Comparison of ENCODE assay signal across 1 cellular context in the genomic region with DNA sequence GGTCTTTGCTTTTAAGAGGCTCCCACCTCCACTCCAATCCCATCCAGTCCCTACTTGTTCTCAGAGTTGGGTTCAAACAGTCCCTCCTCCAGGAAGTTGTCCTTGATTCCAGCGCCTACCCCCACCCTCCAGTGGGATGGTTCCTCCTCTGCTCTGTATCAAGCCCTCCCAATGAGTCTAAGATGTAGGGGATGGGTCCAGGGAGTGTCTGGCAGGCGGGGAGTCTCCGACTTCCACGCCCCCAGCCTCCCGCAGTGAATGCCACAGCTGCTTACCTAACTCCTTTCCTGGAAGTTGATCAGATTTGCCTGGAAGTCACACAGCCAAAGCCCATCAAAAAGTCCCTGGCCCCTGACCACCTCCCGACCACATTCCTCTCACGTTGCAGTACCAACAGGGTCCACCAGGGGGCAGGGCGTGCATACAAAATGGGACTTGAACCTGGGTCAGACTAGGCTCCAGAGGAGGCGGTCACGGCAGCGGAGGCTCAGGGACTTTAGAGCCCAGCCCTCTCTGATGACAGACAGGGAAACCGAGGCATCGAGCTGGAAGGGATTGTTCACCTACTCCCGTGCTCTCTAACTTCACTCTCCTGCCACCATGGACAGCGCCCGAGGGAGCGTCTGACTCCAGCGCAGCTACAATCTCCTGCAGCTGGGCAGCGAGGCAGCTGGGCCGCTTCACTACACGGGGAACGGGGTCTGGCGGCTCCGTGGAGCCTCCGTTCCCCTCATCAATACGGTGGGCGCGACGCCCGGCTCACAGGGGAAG.
TF ChIP-seq lines count a peak whose summit lies in the region.

No MANE protein-coding gene starts in this region.

TF ChIP-seq in HepG2, 621 proteins besides CTCF, POLR2A, EP300 and RAD21 (continued from another document and continues in another):
- TF ChIP-seq, protein P1, sequence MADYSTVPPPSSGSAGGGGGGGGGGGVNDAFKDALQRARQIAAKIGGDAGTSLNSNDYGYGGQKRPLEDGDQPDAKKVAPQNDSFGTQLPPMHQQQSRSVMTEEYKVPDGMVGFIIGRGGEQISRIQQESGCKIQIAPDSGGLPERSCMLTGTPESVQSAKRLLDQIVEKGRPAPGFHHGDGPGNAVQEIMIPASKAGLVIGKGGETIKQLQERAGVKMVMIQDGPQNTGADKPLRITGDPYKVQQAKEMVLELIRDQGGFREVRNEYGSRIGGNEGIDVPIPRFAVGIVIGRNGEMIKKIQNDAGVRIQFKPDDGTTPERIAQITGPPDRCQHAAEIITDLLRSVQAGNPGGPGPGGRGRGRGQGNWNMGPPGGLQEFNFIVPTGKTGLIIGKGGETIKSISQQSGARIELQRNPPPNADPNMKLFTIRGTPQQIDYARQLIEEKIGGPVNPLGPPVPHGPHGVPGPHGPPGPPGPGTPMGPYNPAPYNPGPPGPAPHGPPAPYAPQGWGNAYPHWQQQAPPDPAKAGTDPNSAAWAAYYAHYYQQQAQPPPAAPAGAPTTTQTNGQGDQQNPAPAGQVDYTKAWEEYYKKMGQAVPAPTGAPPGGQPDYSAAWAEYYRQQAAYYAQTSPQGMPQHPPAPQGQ (CRISPR knock-in tag; IDR thresholded peaks at IDR 0.05; ENCODE audit: borderline replicate concordance): no peak
- no peak for TF ChIP-seq ZSCAN30 (CRISPR knock-in tag; IDR thresholded peaks at IDR 0.05)
- no peak for TF ChIP-seq NFE2L1 (CRISPR knock-in tag; IDR thresholded peaks at IDR 0.05; ENCODE audit: borderline replicate concordance)
- 0 out of 2 replicates have a peak, but pooled peaks have one; percentile 49 for TF ChIP-seq ZNF329 (CRISPR knock-in tag; IDR thresholded peaks at IDR 0.05; ENCODE audit: low read depth)
- no peak for TF ChIP-seq CBX2 (IDR thresholded peaks at IDR 0.05; ENCODE audit: low read depth, low read length)
- no peak for TF ChIP-seq CBX2 (CRISPR knock-in tag; IDR thresholded peaks at IDR 0.05; ENCODE audit: low read depth)
- peak; percentile 16 for TF ChIP-seq HNRNPLL (IDR thresholded peaks at IDR 0.05; ENCODE audit: low read depth, low read length, poor library complexity, severe bottlenecking)
- TF ChIP-seq RFX3 (CRISPR knock-in tag; IDR thresholded peaks at IDR 0.05): no peak
- TF ChIP-seq KAT2B (IDR thresholded peaks at IDR 0.05; ENCODE audit: borderline replicate concordance, low read depth, low read length): no peak
- 0 out of 2 replicates have a peak, but pooled peaks have one; percentile 29 for TF ChIP-seq ZNF431 (CRISPR knock-in tag; IDR thresholded peaks at IDR 0.05; ENCODE audit: borderline replicate concordance, low read depth)
- TF ChIP-seq ZNF513 (CRISPR knock-in tag; conservative IDR thresholded peaks at IDR 0.05): no peak
- no peak for TF ChIP-seq REXO4 (CRISPR knock-in tag; IDR thresholded peaks at IDR 0.05; ENCODE audit: borderline replicate concordance)
- no peak for TF ChIP-seq GZF1 (CRISPR knock-in tag; IDR thresholded peaks at IDR 0.05)
- TF ChIP-seq, protein P2, sequence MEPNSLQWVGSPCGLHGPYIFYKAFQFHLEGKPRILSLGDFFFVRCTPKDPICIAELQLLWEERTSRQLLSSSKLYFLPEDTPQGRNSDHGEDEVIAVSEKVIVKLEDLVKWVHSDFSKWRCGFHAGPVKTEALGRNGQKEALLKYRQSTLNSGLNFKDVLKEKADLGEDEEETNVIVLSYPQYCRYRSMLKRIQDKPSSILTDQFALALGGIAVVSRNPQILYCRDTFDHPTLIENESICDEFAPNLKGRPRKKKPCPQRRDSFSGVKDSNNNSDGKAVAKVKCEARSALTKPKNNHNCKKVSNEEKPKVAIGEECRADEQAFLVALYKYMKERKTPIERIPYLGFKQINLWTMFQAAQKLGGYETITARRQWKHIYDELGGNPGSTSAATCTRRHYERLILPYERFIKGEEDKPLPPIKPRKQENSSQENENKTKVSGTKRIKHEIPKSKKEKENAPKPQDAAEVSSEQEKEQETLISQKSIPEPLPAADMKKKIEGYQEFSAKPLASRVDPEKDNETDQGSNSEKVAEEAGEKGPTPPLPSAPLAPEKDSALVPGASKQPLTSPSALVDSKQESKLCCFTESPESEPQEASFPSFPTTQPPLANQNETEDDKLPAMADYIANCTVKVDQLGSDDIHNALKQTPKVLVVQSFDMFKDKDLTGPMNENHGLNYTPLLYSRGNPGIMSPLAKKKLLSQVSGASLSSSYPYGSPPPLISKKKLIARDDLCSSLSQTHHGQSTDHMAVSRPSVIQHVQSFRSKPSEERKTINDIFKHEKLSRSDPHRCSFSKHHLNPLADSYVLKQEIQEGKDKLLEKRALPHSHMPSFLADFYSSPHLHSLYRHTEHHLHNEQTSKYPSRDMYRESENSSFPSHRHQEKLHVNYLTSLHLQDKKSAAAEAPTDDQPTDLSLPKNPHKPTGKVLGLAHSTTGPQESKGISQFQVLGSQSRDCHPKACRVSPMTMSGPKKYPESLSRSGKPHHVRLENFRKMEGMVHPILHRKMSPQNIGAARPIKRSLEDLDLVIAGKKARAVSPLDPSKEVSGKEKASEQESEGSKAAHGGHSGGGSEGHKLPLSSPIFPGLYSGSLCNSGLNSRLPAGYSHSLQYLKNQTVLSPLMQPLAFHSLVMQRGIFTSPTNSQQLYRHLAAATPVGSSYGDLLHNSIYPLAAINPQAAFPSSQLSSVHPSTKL (CRISPR knock-in tag; IDR thresholded peaks at IDR 0.05): peak; percentile 41
- TF ChIP-seq HMG20A (CRISPR knock-in tag; IDR thresholded peaks at IDR 0.05; ENCODE audit: borderline replicate concordance): no peak
- TF ChIP-seq, protein P3, sequence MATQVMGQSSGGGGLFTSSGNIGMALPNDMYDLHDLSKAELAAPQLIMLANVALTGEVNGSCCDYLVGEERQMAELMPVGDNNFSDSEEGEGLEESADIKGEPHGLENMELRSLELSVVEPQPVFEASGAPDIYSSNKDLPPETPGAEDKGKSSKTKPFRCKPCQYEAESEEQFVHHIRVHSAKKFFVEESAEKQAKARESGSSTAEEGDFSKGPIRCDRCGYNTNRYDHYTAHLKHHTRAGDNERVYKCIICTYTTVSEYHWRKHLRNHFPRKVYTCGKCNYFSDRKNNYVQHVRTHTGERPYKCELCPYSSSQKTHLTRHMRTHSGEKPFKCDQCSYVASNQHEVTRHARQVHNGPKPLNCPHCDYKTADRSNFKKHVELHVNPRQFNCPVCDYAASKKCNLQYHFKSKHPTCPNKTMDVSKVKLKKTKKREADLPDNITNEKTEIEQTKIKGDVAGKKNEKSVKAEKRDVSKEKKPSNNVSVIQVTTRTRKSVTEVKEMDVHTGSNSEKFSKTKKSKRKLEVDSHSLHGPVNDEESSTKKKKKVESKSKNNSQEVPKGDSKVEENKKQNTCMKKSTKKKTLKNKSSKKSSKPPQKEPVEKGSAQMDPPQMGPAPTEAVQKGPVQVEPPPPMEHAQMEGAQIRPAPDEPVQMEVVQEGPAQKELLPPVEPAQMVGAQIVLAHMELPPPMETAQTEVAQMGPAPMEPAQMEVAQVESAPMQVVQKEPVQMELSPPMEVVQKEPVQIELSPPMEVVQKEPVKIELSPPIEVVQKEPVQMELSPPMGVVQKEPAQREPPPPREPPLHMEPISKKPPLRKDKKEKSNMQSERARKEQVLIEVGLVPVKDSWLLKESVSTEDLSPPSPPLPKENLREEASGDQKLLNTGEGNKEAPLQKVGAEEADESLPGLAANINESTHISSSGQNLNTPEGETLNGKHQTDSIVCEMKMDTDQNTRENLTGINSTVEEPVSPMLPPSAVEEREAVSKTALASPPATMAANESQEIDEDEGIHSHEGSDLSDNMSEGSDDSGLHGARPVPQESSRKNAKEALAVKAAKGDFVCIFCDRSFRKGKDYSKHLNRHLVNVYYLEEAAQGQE (IDR thresholded peaks at IDR 0.05; ENCODE audit: borderline replicate concordance in 1 of 2, low read depth in 1 of 2, low read length in 2 of 2): peak; percentile 88 to 95
- TF ChIP-seq TCF12 (IDR thresholded peaks at IDR 0.05): no peak
- TF ChIP-seq TCF12 (CRISPR knock-in tag; IDR thresholded peaks at IDR 0.05): no peak
- TF ChIP-seq, protein P4, sequence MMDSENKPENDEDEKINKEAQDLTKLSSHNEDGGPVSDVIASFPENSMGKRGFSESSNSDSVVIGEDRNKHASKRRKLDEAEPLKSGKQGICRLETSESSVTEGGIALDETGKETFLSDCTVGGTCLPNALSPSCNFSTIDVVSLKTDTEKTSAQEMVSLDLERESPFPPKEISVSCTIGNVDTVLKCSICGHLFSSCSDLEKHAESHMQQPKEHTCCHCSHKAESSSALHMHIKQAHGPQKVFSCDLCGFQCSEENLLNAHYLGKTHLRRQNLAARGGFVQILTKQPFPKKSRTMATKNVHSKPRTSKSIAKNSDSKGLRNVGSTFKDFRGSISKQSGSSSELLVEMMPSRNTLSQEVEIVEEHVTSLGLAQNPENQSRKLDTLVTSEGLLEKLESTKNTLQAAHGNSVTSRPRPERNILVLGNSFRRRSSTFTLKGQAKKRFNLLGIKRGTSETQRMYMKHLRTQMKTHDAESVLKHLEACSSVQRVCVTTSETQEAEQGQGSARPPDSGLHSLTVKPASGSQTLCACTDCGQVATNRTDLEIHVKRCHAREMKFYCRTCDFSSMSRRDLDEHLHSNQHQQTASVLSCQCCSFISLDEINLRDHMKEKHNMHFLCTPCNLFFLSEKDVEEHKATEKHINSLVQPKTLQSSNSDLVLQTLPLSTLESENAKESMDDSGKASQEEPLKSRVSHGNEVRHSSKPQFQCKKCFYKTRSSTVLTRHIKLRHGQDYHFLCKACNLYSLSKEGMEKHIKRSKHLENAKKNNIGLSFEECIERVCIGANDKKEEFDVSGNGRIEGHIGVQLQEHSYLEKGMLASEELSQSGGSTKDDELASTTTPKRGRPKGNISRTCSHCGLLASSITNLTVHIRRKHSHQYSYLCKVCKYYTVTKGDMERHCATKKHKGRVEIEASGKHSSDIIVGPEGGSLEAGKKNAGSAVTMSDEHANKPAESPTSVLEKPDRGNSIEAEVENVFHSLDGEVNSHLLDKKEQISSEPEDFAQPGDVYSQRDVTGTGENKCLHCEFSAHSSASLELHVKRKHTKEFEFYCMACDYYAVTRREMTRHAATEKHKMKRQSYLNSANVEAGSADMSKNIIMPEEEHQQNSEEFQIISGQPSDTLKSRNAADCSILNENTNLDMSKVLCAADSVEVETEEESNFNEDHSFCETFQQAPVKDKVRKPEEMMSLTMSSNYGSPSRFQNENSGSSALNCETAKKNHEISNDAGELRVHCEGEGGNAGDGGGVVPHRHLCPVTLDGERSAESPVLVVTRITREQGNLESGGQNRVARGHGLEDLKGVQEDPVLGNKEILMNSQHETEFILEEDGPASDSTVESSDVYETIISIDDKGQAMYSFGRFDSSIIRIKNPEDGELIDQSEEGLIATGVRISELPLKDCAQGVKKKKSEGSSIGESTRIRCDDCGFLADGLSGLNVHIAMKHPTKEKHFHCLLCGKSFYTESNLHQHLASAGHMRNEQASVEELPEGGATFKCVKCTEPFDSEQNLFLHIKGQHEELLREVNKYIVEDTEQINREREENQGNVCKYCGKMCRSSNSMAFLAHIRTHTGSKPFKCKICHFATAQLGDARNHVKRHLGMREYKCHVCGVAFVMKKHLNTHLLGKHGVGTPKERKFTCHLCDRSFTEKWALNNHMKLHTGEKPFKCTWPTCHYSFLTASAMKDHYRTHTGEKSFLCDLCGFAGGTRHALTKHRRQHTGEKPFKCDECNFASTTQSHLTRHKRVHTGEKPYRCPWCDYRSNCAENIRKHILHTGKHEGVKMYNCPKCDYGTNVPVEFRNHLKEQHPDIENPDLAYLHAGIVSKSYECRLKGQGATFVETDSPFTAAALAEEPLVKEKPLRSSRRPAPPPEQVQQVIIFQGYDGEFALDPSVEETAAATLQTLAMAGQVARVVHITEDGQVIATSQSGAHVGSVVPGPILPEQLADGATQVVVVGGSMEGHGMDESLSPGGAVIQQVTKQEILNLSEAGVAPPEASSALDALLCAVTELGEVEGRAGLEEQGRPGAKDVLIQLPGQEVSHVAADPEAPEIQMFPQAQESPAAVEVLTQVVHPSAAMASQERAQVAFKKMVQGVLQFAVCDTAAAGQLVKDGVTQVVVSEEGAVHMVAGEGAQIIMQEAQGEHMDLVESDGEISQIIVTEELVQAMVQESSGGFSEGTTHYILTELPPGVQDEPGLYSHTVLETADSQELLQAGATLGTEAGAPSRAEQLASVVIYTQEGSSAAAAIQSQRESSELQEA (CRISPR knock-in tag; IDR thresholded peaks at IDR 0.05; ENCODE audit: not compliant biosample characterization): no peak
- no peak for TF ChIP-seq ZNF282 (IDR thresholded peaks at IDR 0.05; ENCODE audit: partially characterized antibody)
- TF ChIP-seq GTF2F1 (IDR thresholded peaks at IDR 0.05; ENCODE audit: low read length): no peak
- no peak for TF ChIP-seq ZNF160 (CRISPR knock-in tag; IDR thresholded peaks at IDR 0.05)
- TF ChIP-seq TARDBP (CRISPR knock-in tag; IDR thresholded peaks at IDR 0.05): no peak; the same call in 1 of the 2 replicates
- no peak for TF ChIP-seq SP140L (CRISPR knock-in tag; IDR thresholded peaks at IDR 0.05; ENCODE audit: borderline replicate concordance)
- TF ChIP-seq SRSF9 (IDR thresholded peaks at IDR 0.05; ENCODE audit: borderline replicate concordance, insufficient read depth, low read depth, low read length, poor library complexity, severe bottlenecking): no peak
- TF ChIP-seq ZNF24 (IDR thresholded peaks at IDR 0.05): no peak
- TF ChIP-seq ZNF264 (CRISPR knock-in tag; IDR thresholded peaks at IDR 0.05): peak; percentile 53; the same call in 1 of the 2 replicates
- TF ChIP-seq RFXANK (CRISPR knock-in tag; IDR thresholded peaks at IDR 0.05): 0 out of 2 replicates have a peak, but pooled peaks have one; percentile 41
- TF ChIP-seq ARNT (IDR thresholded peaks at IDR 0.05): no peak
- TF ChIP-seq, protein P5, sequence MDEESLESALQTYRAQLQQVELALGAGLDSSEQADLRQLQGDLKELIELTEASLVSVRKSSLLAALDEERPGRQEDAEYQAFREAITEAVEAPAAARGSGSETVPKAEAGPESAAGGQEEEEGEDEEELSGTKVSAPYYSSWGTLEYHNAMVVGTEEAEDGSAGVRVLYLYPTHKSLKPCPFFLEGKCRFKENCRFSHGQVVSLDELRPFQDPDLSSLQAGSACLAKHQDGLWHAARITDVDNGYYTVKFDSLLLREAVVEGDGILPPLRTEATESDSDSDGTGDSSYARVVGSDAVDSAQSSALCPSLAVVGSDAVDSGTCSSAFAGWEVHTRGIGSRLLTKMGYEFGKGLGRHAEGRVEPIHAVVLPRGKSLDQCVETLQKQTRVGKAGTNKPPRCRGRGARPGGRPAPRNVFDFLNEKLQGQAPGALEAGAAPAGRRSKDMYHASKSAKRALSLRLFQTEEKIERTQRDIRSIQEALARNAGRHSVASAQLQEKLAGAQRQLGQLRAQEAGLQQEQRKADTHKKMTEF (CRISPR knock-in tag; IDR thresholded peaks at IDR 0.05): peak; percentile 61
